In the genomic region with DNA sequence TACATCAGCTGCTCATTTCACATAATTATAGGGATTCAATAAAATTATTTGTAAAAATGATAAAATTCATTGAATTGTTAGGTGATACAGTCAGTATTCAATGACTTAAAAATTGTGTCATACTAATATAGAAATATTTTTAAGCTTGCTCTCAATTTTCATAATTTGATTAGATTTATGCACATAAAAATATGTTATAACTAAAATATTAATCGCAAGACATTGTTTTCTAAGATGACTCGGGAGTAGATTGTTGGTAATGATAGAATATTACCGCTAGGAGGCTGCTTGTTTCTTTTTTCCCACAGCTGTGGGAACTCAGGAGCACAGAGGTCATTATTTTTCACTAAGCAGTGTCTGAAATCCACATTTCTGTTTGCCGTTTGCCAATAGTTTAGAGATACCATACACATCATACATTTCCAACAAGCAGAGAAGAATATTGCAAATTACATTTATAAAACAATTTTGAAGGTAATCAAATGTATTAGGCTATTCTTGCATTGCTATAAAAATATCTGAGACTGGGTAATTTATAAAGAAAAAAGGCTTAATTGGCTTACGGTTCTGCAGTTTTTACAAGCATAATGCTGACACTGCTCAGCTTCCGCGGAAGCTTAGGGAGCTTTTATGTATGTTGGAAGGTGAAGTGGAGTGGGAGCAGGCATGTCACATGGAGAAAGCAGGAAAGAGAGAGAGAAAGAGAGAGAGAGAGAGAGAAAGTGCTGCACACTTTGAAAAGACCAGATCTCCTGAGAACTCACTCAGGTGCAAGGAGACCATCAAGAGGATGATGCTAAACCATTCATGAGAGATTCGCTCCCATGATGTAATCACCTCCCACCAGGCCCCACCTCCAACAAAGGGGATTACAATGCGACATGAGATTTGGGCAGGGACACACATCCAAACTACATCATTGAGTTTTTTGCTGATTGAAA, we compare ENCODE assay signal across 8 cellular contexts. TPM values are rescaled to one million over a fixed set of nuclear protein-coding genes. Genes with fewer than 3 reads are reported as not detected.
DNase-seq lines count a peak whose midpoint lies in the region; TF ChIP-seq lines count a peak whose summit lies in the region.

No MANE protein-coding gene starts in this region.

- H3K27ac ChIP-seq in sigmoid colon (no peak overlapping the region), coronary artery (no peak overlapping the region), neuronal stem cell (replicated peaks; ENCODE audit: low read length) (no peak overlapping the region)

- H2BK12ac ChIP-seq in neuronal stem cell (ENCODE audit: low read length) = no peak overlapping the region

- H2BK5ac ChIP-seq in neuronal stem cell (ENCODE audit: low read length) = no peak overlapping the region

- H3K23ac ChIP-seq in neuronal stem cell (ENCODE audit: low read depth, low read length, poor library complexity) = no peak overlapping the region

- DNase-seq in Caco-2 = peak in 1 of 2 experiments; percentile 26
- peak; percentile 84 for DNase-seq in KBM-7
- peak in 3 of 5 experiments; percentile 35 to 69 (median 43) for DNase-seq in T-helper 2 cell
- peak; percentile 32 for DNase-seq in effector CD8-positive, alpha-beta T cell (lab: John Stamatoyannopoulos, UW)
- no peak for DNase-seq in sigmoid colon
- no peak for DNase-seq in coronary artery (ENCODE audit: low spot score)
- no peak for DNase-seq in lower leg skin (ENCODE audit: low spot score in 2 of 2)
- no peak for DNase-seq in neuronal stem cell (ENCODE audit: low spot score)

- in situ Hi-C loops in KBM-7 (cut with MboI; ENCODE audit: low pct_unique_long_range_greater_than_20kb, low sequenced_read_pairs) = no loop called here

- H3K27me3 ChIP-seq in Caco-2 (replicated peaks; ENCODE audit: control insufficient read depth, insufficient read depth, low read length) = no peaks in the 10 kb centered on the region
- H3K27me3 ChIP-seq in sigmoid colon = no peaks in the 10 kb centered on the region
- peaks cover 0 to 5% (median 0%) of the 10 kb centered on the region in 3 experiments for H3K27me3 ChIP-seq in neuronal stem cell (ENCODE audit: control insufficient read depth in 3 of 3, insufficient read depth in 3 of 3, low read depth in 1 of 3, low read length in 3 of 3)

- no peak overlapping the region for H2BK120ac ChIP-seq in neuronal stem cell (ENCODE audit: low read depth, low read length)

- no peaks in the 10 kb centered on the region for H3K4me1 ChIP-seq in Caco-2
- peaks cover 0 to 9% (median 0%) of the 10 kb centered on the region in 4 donors for H3K4me1 ChIP-seq in sigmoid colon
- H3K4me1 ChIP-seq in neuronal stem cell (ENCODE audit: control insufficient read depth in 2 of 2, insufficient read depth in 1 of 2, low read depth in 1 of 2, low read length in 2 of 2) = no peaks in the 10 kb centered on the region

- no peaks in the 10 kb centered on the region for H3K36me3 Mint-ChIP-seq in Caco-2 (ENCODE audit: insufficient read depth, unreplicated experiment)

- H3K18ac ChIP-seq in neuronal stem cell (ENCODE audit: low read length) = no peak overlapping the region

- H3K4me2 ChIP-seq in neuronal stem cell (ENCODE audit: insufficient read depth, low read length, poor library complexity, severe bottlenecking) = no peak overlapping the region

- H3K4ac ChIP-seq in neuronal stem cell (ENCODE audit: low read length) = no peak overlapping the region

- 49 to 60% methylated on average over 9 of the region's 9 CpGs for WGBS in sigmoid colon, 2 donors
- WGBS in lower leg skin, 2 donors = 49 to 56% methylated on average over 9 of the region's 9 CpGs
- no CpG with 5 or more reads among the region's 9 CpGs for WGBS in neuronal stem cell (ENCODE audit: extremely low coverage in 2 of 2, insufficient read length in 2 of 2, insufficient replicate concordance in 1 of 2), 2 donors

- CTCF ChIA-PET in Caco-2 (lab: Charles Lee) = interaction anchor here (1.0 to 5.1 kb wide), 6 partner anchors 10 to 420 kb away, joined by 3 to 63 read pairs (median 5); a partner anchor contains a TSS

- H4K91ac ChIP-seq in neuronal stem cell (ENCODE audit: low read depth, low read length, poor library complexity) = no peak overlapping the region

- no TSS peak for BruUV-seq in Caco-2 (replicated peaks; lab: Mats Ljungman, UMichigan)

- peak; percentile 11 to 77 for TF ChIP-seq CTCF in Caco-2 (IDR thresholded peaks at IDR 0.05; ENCODE audit: insufficient read depth in 1 of 2, low read depth in 1 of 2, low read length in 1 of 2, severe bottlenecking in 1 of 2, unreplicated experiment in 1 of 2)
- peak in 3 of 4 experiments; percentile 9 to 22 (median 10) for TF ChIP-seq CTCF in sigmoid colon (IDR thresholded peaks at IDR 0.05)
- no peak for TF ChIP-seq CTCF in coronary artery (IDR thresholded peaks at IDR 0.05)
- no peak for TF ChIP-seq CTCF in lower leg skin (IDR thresholded peaks at IDR 0.05)

- H3K9ac ChIP-seq in neuronal stem cell (ENCODE audit: low read depth, low read length, poor library complexity) = no peak overlapping the region

- H3K9me3 Mint-ChIP-seq in Caco-2 (ENCODE audit: unreplicated experiment) = no peaks in the 10 kb centered on the region

- peaks cover 6% of the 10 kb centered on the region for H3K4me1 Mint-ChIP-seq in Caco-2 (ENCODE audit: low read depth, unreplicated experiment)

- no peak overlapping the region for H4K8ac ChIP-seq in neuronal stem cell (ENCODE audit: low read depth, low read length)

- no peak overlapping the region for H2AFZ ChIP-seq in neuronal stem cell (ENCODE audit: low read length)

- no peak overlapping the region for H2BK15ac ChIP-seq in neuronal stem cell (ENCODE audit: low read length)

- H3K4me3 Mint-ChIP-seq in Caco-2 (ENCODE audit: unreplicated experiment) = no peak overlapping the region

- H3K27me3 Mint-ChIP-seq in Caco-2 (ENCODE audit: insufficient read depth, unreplicated experiment) = peaks cover 14% of the 10 kb centered on the region

- H3K36me3 ChIP-seq in Caco-2 (ENCODE audit: control insufficient read depth, insufficient read depth, low read length) (no peaks in the 10 kb centered on the region), sigmoid colon (no peaks in the 10 kb centered on the region), neuronal stem cell (replicated peaks in 1 of 2; ENCODE audit: control insufficient read depth in 2 of 2, insufficient read depth in 2 of 2, low read length in 2 of 2) (no peaks in the 10 kb centered on the region)

- TF ChIP-seq EP300 in sigmoid colon (IDR thresholded peaks at IDR 0.05) = no peak

- no peak for TF ChIP-seq POLR2A in sigmoid colon (IDR thresholded peaks at IDR 0.05)
- TF ChIP-seq POLR2A in lower leg skin (IDR thresholded peaks at IDR 0.05) = no peak

- POLR2A ChIA-PET in Caco-2 (lab: Charles Lee) = no interaction called here

- no peaks in the 10 kb centered on the region for H3K79me1 ChIP-seq in neuronal stem cell (ENCODE audit: low read depth, low read length)

- H3K4me3 ChIP-seq in Caco-2 (ENCODE audit: low read depth, low read length) = no peak overlapping the region
- peak overlapping the region in 1 of 4 donors; percentile 14 for H3K4me3 ChIP-seq in sigmoid colon
- H3K4me3 ChIP-seq in coronary artery = no peak overlapping the region
- H3K4me3 ChIP-seq in lower leg skin (ENCODE audit: low read depth, poor library complexity, severe bottlenecking) = no peak overlapping the region
- H3K4me3 ChIP-seq in neuronal stem cell (ENCODE audit: low read length in 2 of 2) = no peak overlapping the region

- no peak overlapping the region for H3K14ac ChIP-seq in neuronal stem cell (ENCODE audit: low read length)

- intact Hi-C loops in Caco-2 (cut with micrococcal nuclease; ENCODE audit: unreplicated experiment) (no loop called here), sigmoid colon (cut with DNase I) (loop anchor here (2.0 to 5.0 kb wide), 2 partner anchors 173 to 386 kb away; no protein-coding TSS in a partner anchor), lower leg skin (cut with DNase I; ENCODE audit: low total_unique reads) (loop anchor here (5.0 to 10.0 kb wide), 2 partner anchors 41 to 393 kb away; no protein-coding TSS in a partner anchor)

- H3K9me3 ChIP-seq in Caco-2 (no peaks in the 10 kb centered on the region), sigmoid colon (no peaks in the 10 kb centered on the region), neuronal stem cell (replicated peaks in 1 of 2; ENCODE audit: control insufficient read depth in 2 of 2, insufficient read depth in 1 of 2, low read depth in 1 of 2, low read length in 2 of 2) (no peaks in the 10 kb centered on the region)

- H3K27ac Mint-ChIP-seq in Caco-2 (ENCODE audit: unreplicated experiment) = no peak overlapping the region

- H2AK5ac ChIP-seq in neuronal stem cell (ENCODE audit: low read depth, low read length) = no peak overlapping the region

RNA-seq across cellular contexts. Expression of a gene that starts 9.2 kb away (rescaled TPM):
- not detected in 2 replicates for total RNA-seq in Caco-2 (2022)
- 1 to 10 TPM; 2.7 to 7.8 (median 3.6) TPM for total RNA-seq in sigmoid colon
- polyA plus RNA-seq in sigmoid colon = 10 to 100 TPM in 1 of 3 donors, 1 to 10 TPM in 2; 2.3 to 31.4 (median 3.0) TPM
- 1 to 10 TPM in 3 of 4 donors, under 1 TPM in 1; 0.61 to 4.0 (median 1.9) TPM for total RNA-seq in lower leg skin
- polyA plus RNA-seq in neuronal stem cell (2013, experiment 1 of 2) = not detected
- polyA plus RNA-seq in neuronal stem cell (2013, experiment 2 of 2) = not detected

RNA-seq across cellular contexts. Expression of a gene that starts 18.6 kb away (rescaled TPM):
- total RNA-seq in Caco-2 (2022) (not detected in 2 replicates), sigmoid colon (not detected), lower leg skin (not detected)
- polyA plus RNA-seq in sigmoid colon = 1 to 10 TPM in 1 of 3 donors, not detected in 2; 4.5 TPM
- polyA plus RNA-seq in neuronal stem cell (2013, experiment 1 of 2) = not detected
- not detected for polyA plus RNA-seq in neuronal stem cell (2013, experiment 2 of 2)

Comparison
In these comparisons a context has a peak if more than half of its experiments do, and no peak if none do; other contexts are left out.
1. DNase-seq: peak in KBM-7 (single experiment), T-helper 2 cell (3 of 5) and effector CD8-positive, alpha-beta T cell (single experiment); none in sigmoid colon (single experiment), coronary artery (single experiment), lower leg skin (0 of 2) and neuronal stem cell (single experiment).
2. CTCF ChIP-seq: peak in Caco-2 (2 of 2) and sigmoid colon (3 of 4); none in coronary artery (single experiment) and lower leg skin (0 of 3).